Comparison of ENCODE assay signal across 32 cellular contexts in genomic region chr10:29431711-29432110, GRCh38.
"Had no signal": no experiment of that assay in that cellular context is flagged by ENCODE, and none has a peak within 500 bp of the region (broad histone marks: within the 10 kb centered on the region; RNA-seq: fewer than 3 reads in every experiment).

No MANE protein-coding gene starts in this region.

- H3K4me1 ChIP-seq: esophagus squamous epithelium had no signal

- H3K4me3 ChIP-seq: adrenal gland, body of pancreas, esophagus squamous epithelium, gastrocnemius medialis, heart left ventricle had no signal

- H3K36me3 ChIP-seq: adrenal gland, gastrocnemius medialis had no signal

- H3K9me3 ChIP-seq: adrenal gland, gastrocnemius medialis had no signal

- ATAC-seq: activated CD4-positive, alpha-beta T cell treated with anti-CD3 and anti-CD28 coated beads for 36 hours; activated CD8-positive, alpha-beta memory T cell treated with anti-CD3 and anti-CD28 coated beads, Interleukin-2, amount 10 ng/mL, durations not matched to agents 7 days and 5 days; activated CD8-positive, alpha-beta T cell treated with anti-CD3 and anti-CD28 coated beads, Interleukin-2, amount 10 ng/mL, durations not matched to agents 7 days and 5 days; activated naive CD4-positive, alpha-beta T cell treated with anti-CD3 and anti-CD28 coated beads, Interleukin-2, amount 50 U/mL, for 72 hours; activated naive CD8-positive, alpha-beta T cell treated with anti-CD3 and anti-CD28 coated beads, Interleukin-2, amount 50 U/mL, for 24 hours; body of pancreas; effector memory CD8-positive, alpha-beta T cell; gastrocnemius medialis; heart left ventricle; T-helper 17 cell had no signal

- H3K27ac ChIP-seq: body of pancreas, epithelial cell of prostate, esophagus squamous epithelium, gastrocnemius medialis, heart left ventricle had no signal

- H3K27me3 ChIP-seq: adrenal gland, body of pancreas, esophagus squamous epithelium, gastrocnemius medialis, heart left ventricle had no signal

- DNase-seq: activated CD4-positive, alpha-beta memory T cell treated with anti-CD3 and anti-CD28 coated beads for 36 hours; activated CD4-positive, alpha-beta T cell treated with anti-CD3 and anti-CD28 coated beads for 36 hours; activated CD4-positive, alpha-beta T cell treated with anti-CD3 and anti-CD28 coated beads, Interleukin-2, amount 10 ng/mL, durations not matched to agents 24 days and 14 days; activated CD4-positive, CD25-positive, alpha-beta regulatory T cell; activated CD4-positive, CD25-positive, alpha-beta regulatory T cell treated with anti-CD3 and anti-CD28 coated beads, Interleukin-2, amount 50 U/mL, for 72 hours; activated CD8-positive, alpha-beta memory T cell treated with anti-CD3 and anti-CD28 coated beads, Interleukin-2, amount 10 ng/mL, durations not matched to agents 7 days and 5 days; activated CD8-positive, alpha-beta memory T cell treated with anti-CD3 and anti-CD28 coated beads, Interleukin-2, amount 50 U/mL, for 4 hours; activated CD8-positive, alpha-beta T cell treated with anti-CD3 and anti-CD28 coated beads, Interleukin-2, amount 10 ng/mL, durations not matched to agents 7 days and 5 days; activated effector memory CD4-positive, alpha-beta T cell treated with anti-CD3 and anti-CD28 coated beads, Interleukin-2, amount 50 U/mL, for 16 hours; activated naive CD4-positive, alpha-beta T cell treated with anti-CD3 and anti-CD28 coated beads for 36 hours; activated naive CD8-positive, alpha-beta T cell treated with anti-CD3 and anti-CD28 coated beads, Interleukin-2, amount 50 U/mL, for 24 hours; activated T-cell treated with anti-CD3 and anti-CD28 coated beads, Interleukin-2, amount 50 U/mL, for 1 hour; activated T-cell treated with anti-CD3 and anti-CD28 coated beads, Interleukin-2, amount 50 U/mL, for 48 hours; adrenal gland; amygdala; aorta; body of pancreas; caudate nucleus; cortex of kidney; dermis blood vessel endothelial cell; effector CD4-positive, alpha-beta T cell; effector memory CD8-positive, alpha-beta T cell; esophagus squamous epithelium; gastrocnemius medialis; glutamatergic neuron; heart left ventricle; T-helper 1 cell; T-helper 17 cell; T1000 had no signal

- FAIRE-seq: endothelial cell of umbilical vein had no signal
